Comparison of ENCODE assay signal across 7 cellular contexts in the genomic region with DNA sequence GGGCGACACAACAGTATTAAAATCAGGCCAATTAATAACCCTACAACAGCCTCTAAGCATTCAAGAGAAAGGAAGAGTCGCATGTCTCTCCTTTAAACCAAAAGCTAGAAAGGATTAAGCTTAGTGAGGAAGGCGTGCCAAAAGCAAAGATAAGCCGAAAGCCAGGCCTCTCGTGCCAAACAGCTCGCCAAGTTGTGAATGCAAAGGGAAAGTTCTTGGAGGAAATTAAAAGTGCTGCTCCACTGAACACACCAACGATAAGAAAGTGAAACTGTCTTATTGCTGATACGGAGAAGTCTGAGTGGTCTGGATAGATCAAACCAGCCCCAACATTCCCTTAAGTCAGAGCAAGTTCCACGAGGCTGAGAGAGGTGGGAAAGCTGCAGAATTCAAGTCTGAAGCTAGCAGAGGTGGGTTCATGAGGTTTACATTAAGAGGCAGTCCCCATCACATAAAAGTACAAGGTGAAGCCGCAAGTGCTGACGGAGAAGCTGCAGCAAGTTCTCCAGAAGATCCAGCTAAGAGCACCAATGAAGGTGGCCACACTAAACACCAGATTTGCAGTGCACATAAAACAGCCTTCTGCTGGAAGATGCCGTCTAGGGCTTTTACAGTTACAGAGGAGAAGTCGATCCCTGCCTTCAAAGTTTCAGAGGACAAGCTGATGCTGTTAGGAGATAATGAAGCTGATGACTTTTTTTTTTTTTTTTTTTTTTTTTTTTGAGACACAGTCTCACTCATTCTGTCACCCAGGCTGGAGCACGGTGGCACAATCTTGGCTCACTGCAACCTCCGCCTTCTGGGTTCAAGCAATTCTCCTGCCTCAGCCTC.
DNase-seq lines count a peak whose midpoint lies in the region; ATAC-seq lines count a peak whose summit lies in the region.

No MANE protein-coding gene starts in this region.

- peaks cover 6% of the 10 kb centered on the region; the same call in 1 of the 2 replicates for H3F3A ChIP-seq in GM23248 (ENCODE audit: insufficient read depth)

- CTCF ChIA-PET in activated CD4-positive, alpha-beta memory T cell treated with anti-CD3 and anti-CD28 coated beads, Interleukin-2, amount 10 ng/mL, durations not matched to agents 7 days and 5 days (lab: Charles Lee): interaction anchor here (1.2 kb wide), 1 partner anchor 116 kb away, joined by 3 read pairs; no protein-coding TSS in a partner anchor

- H3K9ac ChIP-seq in GM23248: peak overlapping the region; percentile 62

- no peak overlapping the region; the same call in 1 of the 2 replicates for H2AFZ ChIP-seq in GM23248

- intact Hi-C loops in right cardiac atrium (cut with DNase I): no loop called here

- DNase-seq in GM23248: peak; percentile 59
- no peak for DNase-seq in activated CD4-positive, alpha-beta memory T cell treated with anti-CD3 and anti-CD28 coated beads, Interleukin-2, amount 10 ng/mL, durations not matched to agents 7 days and 5 days
- DNase-seq in right cardiac atrium: peak; percentile 60 to 87 (median 85)
- DNase-seq in stromal cell of bone marrow (ENCODE audit: low read depth): peak; percentile 27
- DNase-seq in RKO (ENCODE audit: low spot score): no peak
- no peak for DNase-seq in DMS114 treated with DMSO at 0.1 percent for 48 hours (lab: John Stamatoyannopoulos, UW; ENCODE audit: unreplicated experiment)

- H3K36me3 ChIP-seq in GM23248 (ENCODE audit: low read depth): no peaks in the 10 kb centered on the region

- H3K9me2 ChIP-seq in GM23248 (ENCODE audit: insufficient read depth): no peaks in the 10 kb centered on the region

- peak; percentile 78 to 82 for ATAC-seq in right cardiac atrium
- no peak for ATAC-seq in esophagus mucosa

- peak overlapping the region; percentile 75 for H3K4me3 Mint-ChIP-seq in activated CD4-positive, alpha-beta memory T cell treated with anti-CD3 and anti-CD28 coated beads, Interleukin-2, amount 10 ng/mL, durations not matched to agents 7 days and 5 days

- WGBS in GM23248 (ENCODE audit: low coverage in 1 of 2, low lambda C conversion rate in 2 of 2, missing lambda C conversion rate in 2 of 2), 2 experiments: 33 to 34% methylated on average over 15 of the region's 15 CpGs
- 26% methylated on average over 15 of the region's 15 CpGs for WGBS in right cardiac atrium

- H3K27ac ChIP-seq in GM23248: no peak overlapping the region; the same call in 1 of the 2 replicates
- H3K27ac ChIP-seq in right cardiac atrium (ENCODE audit: low read length): no peak overlapping the region

- POLR2A ChIA-PET in activated CD4-positive, alpha-beta memory T cell treated with anti-CD3 and anti-CD28 coated beads, Interleukin-2, amount 10 ng/mL, durations not matched to agents 7 days and 5 days (lab: Charles Lee): interaction anchor here (0.8 to 2.1 kb wide), 3 partner anchors 98 to 118 kb away, joined by 3 to 5 read pairs (median 5); no protein-coding TSS in a partner anchor

- H3K79me2 ChIP-seq in GM23248 (ENCODE audit: insufficient read depth): no peaks in the 10 kb centered on the region

- in situ Hi-C loops in GM23248 (cut with MboI): no loop called here

- H3K36me3 Mint-ChIP-seq in activated CD4-positive, alpha-beta memory T cell treated with anti-CD3 and anti-CD28 coated beads, Interleukin-2, amount 10 ng/mL, durations not matched to agents 7 days and 5 days (ENCODE audit: low read depth): peaks cover 4% of the 10 kb centered on the region

- peak overlapping the region; percentile 56 for H3K27ac Mint-ChIP-seq in activated CD4-positive, alpha-beta memory T cell treated with anti-CD3 and anti-CD28 coated beads, Interleukin-2, amount 10 ng/mL, durations not matched to agents 7 days and 5 days

- H4K20me1 ChIP-seq in GM23248 (ENCODE audit: insufficient read depth): no peaks in the 10 kb centered on the region

- H3K27me3 ChIP-seq in GM23248 (replicated peaks; ENCODE audit: insufficient read depth) (no peaks in the 10 kb centered on the region), right cardiac atrium (ENCODE audit: control insufficient read depth, insufficient read depth) (no peaks in the 10 kb centered on the region)

- H3K9me3 Mint-ChIP-seq in activated CD4-positive, alpha-beta memory T cell treated with anti-CD3 and anti-CD28 coated beads, Interleukin-2, amount 10 ng/mL, durations not matched to agents 7 days and 5 days: no peaks in the 10 kb centered on the region

- no peaks in the 10 kb centered on the region for H3K27me3 Mint-ChIP-seq in activated CD4-positive, alpha-beta memory T cell treated with anti-CD3 and anti-CD28 coated beads, Interleukin-2, amount 10 ng/mL, durations not matched to agents 7 days and 5 days

- H3K4me1 Mint-ChIP-seq in activated CD4-positive, alpha-beta memory T cell treated with anti-CD3 and anti-CD28 coated beads, Interleukin-2, amount 10 ng/mL, durations not matched to agents 7 days and 5 days: peaks cover 30% of the 10 kb centered on the region

- H3K9me3 ChIP-seq in GM23248 (ENCODE audit: low read depth) (no peaks in the 10 kb centered on the region), right cardiac atrium (ENCODE audit: control insufficient read depth, low read length) (no peaks in the 10 kb centered on the region)

- peak overlapping the region; percentile 83 for H3K4me2 ChIP-seq in GM23248 (ENCODE audit: unreplicated experiment)

- peak overlapping the region; percentile 55 for H3K4me3 ChIP-seq in GM23248
- peak overlapping the region; percentile 27 for H3K4me3 ChIP-seq in right cardiac atrium (ENCODE audit: low read length)

- H3K4me1 ChIP-seq in GM23248 (ENCODE audit: insufficient read depth): peaks cover 7% of the 10 kb centered on the region; the same call in 1 of the 2 replicates
- H3K4me1 ChIP-seq in right cardiac atrium (ENCODE audit: control insufficient read depth, insufficient read depth, low read length): peaks cover 5% of the 10 kb centered on the region

Comparison
In these comparisons a context has a peak if more than half of its experiments do, and no peak if none do; other contexts are left out.
1. DNase-seq: peak in GM23248 (single experiment), right cardiac atrium (3 of 3) and stromal cell of bone marrow (single experiment); none in activated CD4-positive, alpha-beta memory T cell treated with anti-CD3 and anti-CD28 coated beads, Interleukin-2, amount 10 ng/mL, durations not matched to agents 7 days and 5 days (single experiment), RKO (single experiment) and DMS114 treated with DMSO at 0.1 percent for 48 hours (single experiment).